In genomic region chr6:24990227-24990843, GRCh38 we compare ENCODE assay signal across 14 cellular contexts. TPM values are rescaled to one million over a fixed set of nuclear protein-coding genes. Genes with fewer than 3 reads are reported as not detected.
DNase-seq lines count a peak whose midpoint lies in the region; ATAC-seq and TF ChIP-seq lines count a peak whose summit lies in the region.
"Had no signal": no experiment of that assay in that cellular context is flagged by ENCODE, and none has a peak within 500 bp of the region (broad histone marks: within the 10 kb centered on the region; RNA-seq: fewer than 3 reads in every experiment).

No MANE protein-coding gene starts in this region.

- peak; percentile 77 for ATAC-seq in RWPE2 (ENCODE audit: low read depth)
- ATAC-seq: effector memory CD8-positive, alpha-beta T cell had no signal

- H3K27me3 ChIP-seq in RWPE2 (ENCODE audit: insufficient read depth, poor library complexity, severe bottlenecking) (no peaks in the 10 kb centered on the region), Peyer's patch (no peaks in the 10 kb centered on the region)
- H3K27me3 ChIP-seq: adrenal gland had no signal

- H3K4me3 ChIP-seq in RWPE2 (ENCODE audit: severe bottlenecking) = no peak overlapping the region
- no peak overlapping the region for H3K4me3 ChIP-seq in fibroblast of pulmonary artery (replicated peaks; ENCODE audit: low read depth, low read length)
- no peak overlapping the region for H3K4me3 ChIP-seq in Peyer's patch
- H3K4me3 ChIP-seq: adrenal gland had no signal

- H3K36me3 ChIP-seq in RWPE2 (ENCODE audit: low read depth) (no peaks in the 10 kb centered on the region), Peyer's patch (no peaks in the 10 kb centered on the region)
- H3K36me3 ChIP-seq: adrenal gland had no signal

- H3K9me3 ChIP-seq in RWPE2 (ENCODE audit: severe bottlenecking) (no peaks in the 10 kb centered on the region), Peyer's patch (no peaks in the 10 kb centered on the region)
- H3K9me3 ChIP-seq: adrenal gland had no signal

- TF ChIP-seq CTCF in RWPE2 (IDR thresholded peaks at IDR 0.05; ENCODE audit: poor library complexity, severe bottlenecking) (no peak), fibroblast of pulmonary artery (IDR thresholded peaks at IDR 0.05; ENCODE audit: low read length, missing control alignments) (no peak), Peyer's patch (IDR thresholded peaks at IDR 0.05) (no peak)

- no peak for TF ChIP-seq POLR2A in Peyer's patch (IDR thresholded peaks at IDR 0.05)

- H3K27ac ChIP-seq in RWPE2 (ENCODE audit: poor library complexity, severe bottlenecking) (no peak overlapping the region), Peyer's patch (no peak overlapping the region)
- H3K27ac ChIP-seq: adrenal gland had no signal

- DNase-seq in A172 (ENCODE audit: low spot score) (peak; percentile 67), Daoy (ENCODE audit: low read depth) (peak; percentile 39), RWPE2 (ENCODE audit: low spot score) (no peak), fibroblast of pulmonary artery (ENCODE audit: low read depth) (peak; percentile 70), middle frontal gyrus (ENCODE audit: extremely low spot score, low spot score) (no peak), Peyer's patch (no peak), HEK293T (ENCODE audit: extremely low spot score) (no peak)
- DNase-seq in activated CD4-positive, CD25-positive, alpha-beta regulatory T cell (lab: John Stamatoyannopoulos, UW) = no peak
- DNase-seq: activated CD4-positive, alpha-beta T cell treated with anti-CD3 and anti-CD28 coated beads, Interleukin-2, amount 50 U/mL, for 4 hours; adrenal gland; effector memory CD8-positive, alpha-beta T cell; NCI-H1417 treated with DMSO at 0.1 percent for 48 hours; NK-92 treated with Interleukin-12 subunit alpha and Interleukin-12 subunit beta, amount 100 ng/mL, for 24 hours had no signal

- POLR2A ChIA-PET in HEK293T (lab: Yijun Ruan, JAX) = no interaction called here

- CTCF ChIA-PET in HEK293T (lab: Yijun Ruan, JAX) = interaction anchor here (0.6 to 2.2 kb wide), 5 partner anchors 27 to 567 kb away, joined by 3 to 7 read pairs (median 6); no protein-coding TSS in a partner anchor

- H3K4me1 ChIP-seq in RWPE2 (ENCODE audit: insufficient read depth, poor library complexity, severe bottlenecking) = peaks cover 3% of the 10 kb centered on the region
- H3K4me1 ChIP-seq in Peyer's patch = no peaks in the 10 kb centered on the region
- H3K4me1 ChIP-seq: adrenal gland had no signal

TF ChIP-seq in HEK293T, 16 proteins besides CTCF, POLR2A, EP300 and RAD21:
- TF ChIP-seq ELF4 (IDR thresholded peaks at IDR 0.05) = no peak
- TF ChIP-seq FOXK2 (IDR thresholded peaks at IDR 0.05) = no peak
- TF ChIP-seq NFRKB (IDR thresholded peaks at IDR 0.05) = no peak
- no peak for TF ChIP-seq TARDBP (IDR thresholded peaks at IDR 0.05)

RNA-seq across cellular contexts. Expression of gene RIPOR2, which starts 54.6 kb away (rescaled TPM):
- 0.53 TPM in 1 of 2 replicates, not detected in the other for total RNA-seq in A172 (2014; rRNA removed; shearing (Covaris generic))
- total RNA-seq in Daoy (2014; rRNA removed; shearing (Covaris generic)) = 0.06 and 2.3 TPM in 2 replicates
- total RNA-seq in Peyer's patch = 100 to 1,000 TPM in 1 of 4 donors, 1 to 10 TPM in 3; 3.7 to 112 (median 6.1) TPM
- total RNA-seq: H4 had no signal

Comparison
In these comparisons a context has a peak if more than half of its experiments do, and no peak if none do; other contexts are left out.
1. DNase-seq: peak in A172 (single experiment), Daoy (single experiment) and fibroblast of pulmonary artery (single experiment); none in RWPE2 (single experiment), activated CD4-positive, CD25-positive, alpha-beta regulatory T cell (0 of 4), middle frontal gyrus (single experiment), Peyer's patch (0 of 3) and HEK293T (single experiment).